12 cellular contexts compared by ENCODE assay signal in the genomic region with DNA sequence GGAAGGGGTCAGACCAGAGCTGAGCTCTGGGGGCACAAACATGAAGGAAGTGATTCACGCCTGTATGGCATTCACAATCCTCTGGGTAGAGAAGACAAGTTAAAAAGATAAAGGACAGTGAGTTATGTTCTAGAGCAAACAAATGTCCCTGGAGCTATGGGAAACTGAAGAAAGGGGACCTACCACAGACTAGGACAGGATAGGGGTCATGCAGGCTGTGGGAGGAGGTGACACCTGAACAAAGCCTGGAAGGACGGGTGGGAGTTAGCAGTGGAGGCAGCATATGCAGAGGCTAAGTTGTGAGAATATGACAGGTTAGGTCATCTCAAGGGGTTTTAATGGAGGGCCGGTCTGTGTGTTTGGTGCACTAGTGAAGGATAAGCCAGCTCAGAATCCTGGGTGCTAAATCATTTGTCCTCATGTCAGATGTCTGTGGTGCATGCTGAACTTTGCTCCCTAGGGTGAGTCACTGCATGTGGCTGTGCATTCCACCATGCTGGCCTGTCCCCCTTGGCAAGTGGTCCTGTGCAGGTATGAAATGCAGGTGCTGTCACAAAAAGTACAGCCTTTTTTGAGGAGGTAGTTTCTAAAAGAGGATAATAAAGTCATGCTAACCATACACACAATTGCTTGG. TPM values are rescaled to one million over a fixed set of nuclear protein-coding genes. Genes with fewer than 3 reads are reported as not detected.
"Had no signal": no experiment of that assay in that cellular context is flagged by ENCODE, and none has a peak within 500 bp of the region (broad histone marks: within the 10 kb centered on the region; RNA-seq: fewer than 3 reads in every experiment).

No MANE protein-coding gene starts in this region.

- H3K4me3 Mint-ChIP-seq: activated CD4-positive, alpha-beta memory T cell treated with anti-CD3 and anti-CD28 coated beads for 36 hours; activated naive CD8-positive, alpha-beta T cell treated with anti-CD3 and anti-CD28 coated beads, Interleukin-2, amount 10 ng/mL, durations not matched to agents 7 days and 5 days; endodermal cell; nephron progenitor cell had no signal

- H3K4me1 ChIP-seq: tibial artery had no signal

- H3K36me3 ChIP-seq: tibial artery had no signal

- DNase-seq: activated CD4-positive, alpha-beta memory T cell treated with anti-CD3 and anti-CD28 coated beads for 36 hours; activated naive CD8-positive, alpha-beta T cell treated with anti-CD3 and anti-CD28 coated beads, Interleukin-2, amount 10 ng/mL, durations not matched to agents 7 days and 5 days; activated T-cell treated with anti-CD3 and anti-CD28 coated beads, Interleukin-2, amount 50 U/mL, for 48 hours; anterior cingulate cortex; dermis blood vessel endothelial cell; endodermal cell; erythroblast; hippocampal formation; nephron progenitor cell; T1000; tibial artery had no signal

- H3K9me3 Mint-ChIP-seq: activated CD4-positive, alpha-beta memory T cell treated with anti-CD3 and anti-CD28 coated beads for 36 hours; activated naive CD8-positive, alpha-beta T cell treated with anti-CD3 and anti-CD28 coated beads, Interleukin-2, amount 10 ng/mL, durations not matched to agents 7 days and 5 days; endodermal cell had no signal

- H3K27ac ChIP-seq: tibial artery, VCaP had no signal

- H3K27me3 Mint-ChIP-seq: activated CD4-positive, alpha-beta memory T cell treated with anti-CD3 and anti-CD28 coated beads for 36 hours; activated naive CD8-positive, alpha-beta T cell treated with anti-CD3 and anti-CD28 coated beads, Interleukin-2, amount 10 ng/mL, durations not matched to agents 7 days and 5 days had no signal

- H3K9me3 ChIP-seq: tibial artery had no signal

- H3K27ac Mint-ChIP-seq: activated CD4-positive, alpha-beta memory T cell treated with anti-CD3 and anti-CD28 coated beads for 36 hours; activated naive CD8-positive, alpha-beta T cell treated with anti-CD3 and anti-CD28 coated beads, Interleukin-2, amount 10 ng/mL, durations not matched to agents 7 days and 5 days; endodermal cell; nephron progenitor cell had no signal

- H3K27me3 ChIP-seq: tibial artery had no signal

- H3K4me1 Mint-ChIP-seq: activated naive CD8-positive, alpha-beta T cell treated with anti-CD3 and anti-CD28 coated beads, Interleukin-2, amount 10 ng/mL, durations not matched to agents 7 days and 5 days; endodermal cell; nephron progenitor cell had no signal

- H3K36me3 Mint-ChIP-seq: activated CD4-positive, alpha-beta memory T cell treated with anti-CD3 and anti-CD28 coated beads for 36 hours; activated naive CD8-positive, alpha-beta T cell treated with anti-CD3 and anti-CD28 coated beads, Interleukin-2, amount 10 ng/mL, durations not matched to agents 7 days and 5 days had no signal

- H3K4me3 ChIP-seq: tibial artery had no signal

RNA-seq across cellular contexts. Expression of gene TNN, which starts 28.5 kb away (rescaled TPM):
- total RNA-seq: activated naive CD8-positive, alpha-beta T cell treated with anti-CD3 and anti-CD28 coated beads, Interleukin-2, amount 10 ng/mL, durations not matched to agents 7 days and 5 days; dermis blood vessel endothelial cell had no signal
